Comparison of ENCODE assay signal across 8 cellular contexts in genomic region chr19:52992109-52993004, GRCh38.
A peak's percentile ranks its signal among the peaks of the same experiment; 100 is the strongest.
DNase-seq lines count a peak whose midpoint lies in the region; FAIRE-seq lines count a peak whose summit lies in the region.

No MANE protein-coding gene starts in this region.

- FAIRE-seq in urothelium cell line (lab: Jason Lieb, UNC) (no peak), HTR-8/SVneo (lab: Jason Lieb, UNC) (no peak)

- peak overlapping the region; percentile 72 for H3K4me3 ChIP-seq in adipocyte (ENCODE audit: low read length)
- H3K4me3 ChIP-seq in iPS DF 6.9 (ENCODE audit: low read length), result peak overlapping the region; percentile 15; the same call in 1 of the 2 replicates
- H3K4me3 ChIP-seq in skin epidermis, result peak overlapping the region; percentile 26 to 50 (median 31)

- H3K9me3 ChIP-seq in adipocyte (ENCODE audit: control insufficient read depth, low read length), result no peaks in the 10 kb centered on the region
- no peaks in the 10 kb centered on the region for H3K9me3 ChIP-seq in iPS DF 6.9 (ENCODE audit: control insufficient read depth, insufficient read depth, low read length)

- H3K4me1 ChIP-seq in adipocyte (ENCODE audit: control insufficient read depth, insufficient read depth, low read length) (peaks cover 6% of the 10 kb centered on the region), iPS DF 6.9 (ENCODE audit: control insufficient read depth, insufficient read depth, low read length) (no peaks in the 10 kb centered on the region)

- 100% methylated on average over 3 of the region's 26 CpGs for WGBS in iPS DF 6.9 (ENCODE audit: insufficient coverage, insufficient read length)

- no peak overlapping the region for H3K9ac ChIP-seq in adipocyte (ENCODE audit: low read length)

- H3K36me3 ChIP-seq in adipocyte (ENCODE audit: control insufficient read depth, insufficient read depth, low read length, severe bottlenecking), result no peaks in the 10 kb centered on the region
- no peaks in the 10 kb centered on the region for H3K36me3 ChIP-seq in iPS DF 6.9 (ENCODE audit: control insufficient read depth, insufficient read depth, low read length)

- DNase-seq in HK-2 (ENCODE audit: unreplicated experiment), result peak; percentile 13
- DNase-seq in adipocyte (ENCODE audit: low read depth), result no peak
- DNase-seq in iPS DF 6.9 (ENCODE audit: low read depth, low spot score), result no peak
- DNase-seq in urothelium cell line (ENCODE audit: low spot score), result no peak
- no peak for DNase-seq in NCI-H446 (lab: John Stamatoyannopoulos, UW)
- no peak for DNase-seq in HTR-8/SVneo (ENCODE audit: insufficient read length, low spot score)
- no peak for DNase-seq in DMS79 treated with DMSO at 0.1 percent for 48 hours (lab: John Stamatoyannopoulos, UW)

- no peak overlapping the region for H3K27ac ChIP-seq in iPS DF 6.9 (ENCODE audit: low read length)
- peak overlapping the region in 11 of 21 experiments; percentile 5 to 74 (median 24) for H3K27ac ChIP-seq in skin epidermis

- H3K27me3 ChIP-seq in adipocyte (replicated peaks; ENCODE audit: control insufficient read depth, insufficient read depth, low read length) (no peaks in the 10 kb centered on the region), iPS DF 6.9 (ENCODE audit: control insufficient read depth, insufficient read depth, low read length) (peaks cover 5% of the 10 kb centered on the region; the same call in 1 of the 2 replicates)

Comparison
In these comparisons a context has a peak if more than half of its experiments do, and no peak if none do; other contexts are left out.
1. H3K4me3 ChIP-seq: peak in every context shown above with its lines; median percentile 72 in adipocyte; 31 in skin epidermis; 15 in iPS DF 6.9.